8 cellular contexts compared by ENCODE assay signal in genomic region chr7:55597944-55598499, GRCh38. TPM values are rescaled to one million over a fixed set of nuclear protein-coding genes. Genes with fewer than 3 reads are reported as not detected.
DNase-seq lines count a peak whose midpoint lies in the region; ATAC-seq and TF ChIP-seq lines count a peak whose summit lies in the region.
"Not testable (repeated sequence)": the region's sequence is repeated elsewhere in the genome, so short reads cannot be mapped to it uniquely, and the experiment has no call there.

No MANE protein-coding gene starts in this region.

- not testable (repeated sequence) for H3K4me3 ChIP-seq in HCT116 (replicated peaks in 1 of 2; ENCODE audit: low read depth in 1 of 2, low read length in 2 of 2); RWPE2 (ENCODE audit: severe bottlenecking); cardiac muscle cell; osteoblast (ENCODE audit: insufficient read depth, low read length)

- not testable (repeated sequence) for H3K9me2 ChIP-seq in HCT116 (ENCODE audit: insufficient read depth)

- H3K4me1 ChIP-seq in HCT116 (ENCODE audit: control insufficient read depth in 1 of 2, insufficient read depth in 2 of 2, low read length in 2 of 2) = peaks cover 5 to 11% of the 10 kb centered on the region in 2 experiments
- H3K4me1 ChIP-seq in RWPE2 (ENCODE audit: insufficient read depth, poor library complexity, severe bottlenecking); cardiac muscle cell (ENCODE audit: low read depth); osteoblast (ENCODE audit: insufficient read depth, low read length): not testable (repeated sequence)

- not testable (repeated sequence) for H3K4me2 ChIP-seq in HCT116 (ENCODE audit: low read length); osteoblast (ENCODE audit: insufficient read depth, low read length)

- H3K27ac ChIP-seq in HCT116 (ENCODE audit: low read depth, low read length); RWPE2 (ENCODE audit: poor library complexity, severe bottlenecking); cardiac muscle cell; osteoblast (ENCODE audit: low read depth, low read length): not testable (repeated sequence)

- H3K27me3 ChIP-seq in HCT116 (ENCODE audit: insufficient read depth, low read length); RWPE2 (ENCODE audit: insufficient read depth, poor library complexity, severe bottlenecking); cardiac muscle cell; osteoblast (ENCODE audit: insufficient read depth, low read length): not testable (repeated sequence)

- ATAC-seq in HCT116 (peak; percentile 46; the same call in 1 of the 2 replicates), RWPE2 (ENCODE audit: low read depth) (0 out of 3 replicates have a peak, but pooled peaks have one; percentile 45)

- H2AFZ ChIP-seq in HCT116 (ENCODE audit: low read depth, low read length, poor library complexity, severe bottlenecking) = peak overlapping the region; percentile 85
- not testable (repeated sequence) for H2AFZ ChIP-seq in osteoblast (ENCODE audit: low read length)

- H3K36me3 ChIP-seq in HCT116 (ENCODE audit: control insufficient read depth in 1 of 2, insufficient read depth in 2 of 2, low read length in 2 of 2); RWPE2 (ENCODE audit: low read depth); cardiac muscle cell; osteoblast (ENCODE audit: insufficient read depth, low read length): not testable (repeated sequence)

- not testable (repeated sequence) for H3K27me3 Mint-ChIP-seq in brain

- H3K4me3 Mint-ChIP-seq in brain = not testable (repeated sequence)

- not testable (repeated sequence) for H3K36me3 Mint-ChIP-seq in brain

- in situ Hi-C loops in GM13976 (cut with MboI; ENCODE audit: low sequenced_read_pairs, unreplicated experiment) = not testable (repeated sequence)

- not testable (repeated sequence) for H4K20me1 ChIP-seq in HCT116 (ENCODE audit: insufficient read depth); osteoblast (ENCODE audit: insufficient read depth, low read length)

- not testable (repeated sequence) for H3K4me1 Mint-ChIP-seq in brain

- CTCF ChIA-PET in HCT116 (lab: Charles Lee) = interaction anchor here (1.3 to 1.8 kb wide), 2 partner anchors 51 to 165 kb away, joined by 3 to 9 read pairs; no protein-coding TSS in a partner anchor

- H3K27ac Mint-ChIP-seq in brain = not testable (repeated sequence)

- intact Hi-C loops in HCT116 (cut with micrococcal nuclease) = loop anchor here (1.0 kb wide), 1 partner anchor 165 kb away; no protein-coding TSS in a partner anchor

- peak; percentile 51 for TF ChIP-seq RAD21 in HCT116 (IDR thresholded peaks at IDR 0.05; ENCODE audit: low read depth)

- TF ChIP-seq POLR2A in HCT116 (IDR thresholded peaks at IDR 0.05; ENCODE audit: borderline replicate concordance, extremely low read depth, insufficient read depth, insufficient read length) = not testable (repeated sequence)

- not testable (repeated sequence) for H3K9ac ChIP-seq in HCT116 (ENCODE audit: low read length)

- POLR2A ChIA-PET in HCT116 (lab: Charles Lee) = not testable (repeated sequence)

- not testable (repeated sequence) for H3K9me3 Mint-ChIP-seq in brain

- BruUV-seq in HCT116 (replicated peaks; lab: Mats Ljungman, UMichigan) = not testable (repeated sequence)

- TF ChIP-seq CTCF in AG09319 (IDR thresholded peaks at IDR 0.05; ENCODE audit: low read depth, low read length) (peak; percentile 47), GM13976 (IDR thresholded peaks at IDR 0.05; ENCODE audit: borderline replicate concordance, control extremely low read depth, extremely low read depth, insufficient read depth, missing control alignments) (peak; percentile 49), HCT116 (IDR thresholded peaks at IDR 0.05 in 2 of 3, conservative IDR thresholded peaks at IDR 0.05 in 1 of 3; ENCODE audit: borderline replicate concordance in 1 of 3, insufficient read depth in 1 of 3, low read depth in 2 of 3, low read length in 2 of 3) (peak; percentile 36 to 39 (median 38); a peak in 4 of 6 replicates), LNCAP (IDR thresholded peaks at IDR 0.05) (peak; percentile 56), RWPE2 (IDR thresholded peaks at IDR 0.05; ENCODE audit: poor library complexity, severe bottlenecking) (peak; percentile 53), brain (conservative IDR thresholded peaks at IDR 0.05) (peak; percentile 38 to 62), cardiac muscle cell (IDR thresholded peaks at IDR 0.05; ENCODE audit: low read depth, low read length) (peak; percentile 52), osteoblast (IDR thresholded peaks at IDR 0.05; ENCODE audit: extremely low read depth, low read depth, low read length) (peak; percentile 49)

- not testable (repeated sequence) for H3K79me2 ChIP-seq in HCT116 (ENCODE audit: insufficient read depth, low read length); osteoblast (ENCODE audit: insufficient read depth, low read length)

- not testable (repeated sequence) for H3K9me3 ChIP-seq in HCT116 (ENCODE audit: control insufficient read depth in 1 of 2, insufficient read depth in 1 of 2, low read depth in 1 of 2, low read length in 2 of 2); RWPE2 (ENCODE audit: severe bottlenecking); cardiac muscle cell (ENCODE audit: low read depth); osteoblast (ENCODE audit: low read depth, low read length)

- not testable (repeated sequence) for DNase-seq in AG09319 (ENCODE audit: extremely low read depth, low read depth); HCT116 (ENCODE audit: low read depth, low spot score); RWPE2 (ENCODE audit: low spot score)
- peak; percentile 25 for DNase-seq in GM13976 (ENCODE audit: low spot score)
- DNase-seq in cardiac muscle cell (ENCODE audit: low read depth in 1 of 2, low spot score in 1 of 2) = peak; percentile 26 to 34
- peak; percentile 74 for DNase-seq in osteoblast (ENCODE audit: insufficient read length, low spot score, missing footprints)

- RAD21 ChIA-PET in HCT116 (lab: Charles Lee; ENCODE audit: low non-redundant PET in 1 of 2, low total read pairs in 2 of 2, uncharacterized antibody in 2 of 2, unreplicated experiment in 2 of 2) = interaction anchor here in 1 of 2 experiments (0.7 kb wide), 1 partner anchor 17 kb away, joined by 3 read pairs; no protein-coding TSS in a partner anchor

RNA-seq across cellular contexts. Expression of gene VOPP1, which starts 25.7 kb away (rescaled TPM):
- total RNA-seq in HCT116 (2021; ENCODE audit: unreplicated experiment) (30.3 TPM), cardiac muscle cell (19.3 and 21.3 TPM in 2 replicates), osteoblast (74.6 TPM in 2 replicates)
- 16.6 and 21.3 TPM in 2 replicates for polyA plus RNA-seq in HCT116 (2012)
- polyA plus RNA-seq in brain (ENCODE audit: insufficient read depth, low read depth, low replicate concordance) (101 TPM), cardiac muscle cell (5.0 and 9.6 TPM in 2 replicates)
